8 cellular contexts compared by ENCODE assay signal in the genomic region with DNA sequence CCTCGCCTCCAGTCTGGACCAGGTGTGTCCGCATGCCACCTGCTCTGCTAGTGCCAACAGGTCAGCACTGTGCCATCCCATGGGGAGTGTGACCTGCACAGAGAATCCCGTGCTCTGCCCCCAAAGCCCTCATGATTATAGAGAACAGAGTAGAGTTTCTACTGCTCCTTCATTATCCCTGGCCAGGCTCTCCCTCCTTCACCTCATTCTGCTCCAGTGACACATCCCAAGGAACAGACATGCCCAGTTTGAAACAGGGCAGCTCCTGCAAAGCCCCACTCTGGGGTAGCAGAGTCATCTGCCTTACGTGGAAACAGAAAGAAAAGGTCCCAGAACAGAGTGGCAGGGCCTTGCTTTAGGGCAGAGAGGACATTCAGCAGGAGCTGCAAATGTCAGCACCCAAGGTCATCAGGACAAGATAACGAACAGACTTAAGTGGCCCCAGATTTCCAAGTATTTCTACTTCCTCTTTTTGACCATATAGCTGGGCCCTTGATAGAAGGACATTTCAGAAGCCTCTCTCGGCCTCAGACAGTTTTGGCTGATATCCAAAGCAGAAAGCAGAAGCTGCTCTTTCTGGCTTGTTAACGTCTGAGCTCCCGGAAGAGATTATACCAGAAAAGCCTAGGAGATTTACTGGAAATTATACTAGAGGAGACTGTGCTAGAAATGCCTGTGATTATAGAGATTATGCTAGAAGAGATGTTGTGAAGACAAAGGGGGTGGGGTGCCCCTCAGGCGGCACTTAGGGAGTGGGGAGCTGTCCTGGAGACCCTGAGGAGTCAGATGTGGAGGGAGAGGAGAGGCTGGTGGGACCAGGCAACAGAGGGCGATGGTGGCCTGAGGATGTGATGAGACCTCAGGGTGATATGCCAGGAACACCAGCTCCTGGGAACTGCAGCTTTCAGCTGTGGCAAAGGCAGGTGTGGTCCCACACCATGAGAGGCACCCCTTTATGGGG. TPM values are rescaled to one million over a fixed set of nuclear protein-coding genes. Genes with fewer than 3 reads are reported as not detected.
DNase-seq lines count a peak whose midpoint lies in the region; ATAC-seq, FAIRE-seq and TF ChIP-seq lines count a peak whose summit lies in the region.

No MANE protein-coding gene starts in this region.

- H3K4me3 ChIP-seq in foreskin fibroblast (ENCODE audit: low read depth in 1 of 2, low read length in 2 of 2) = no peak overlapping the region

- FAIRE-seq in GM12891 (lab: Jason Lieb, UNC) = no peak

- TF ChIP-seq CTCF in foreskin fibroblast (IDR thresholded peaks at IDR 0.05; ENCODE audit: low read depth, low read length) = no peak

- DNase-seq in GM12891 (ENCODE audit: insufficient read length, low spot score) (no peak), NCI-H1417 treated with DMSO at 0.1 percent for 48 hours (lab: John Stamatoyannopoulos, UW) (peak; percentile 2), erythroblast (lab: John Stamatoyannopoulos, UW) (peak; percentile 28 to 61), pons (ENCODE audit: low spot score) (peak; percentile 83), foreskin fibroblast (no peak), AG08395 (ENCODE audit: low spot score) (no peak)
- DNase-seq in activated CD4-positive, alpha-beta T cell treated with anti-CD3 and anti-CD28 coated beads for 48 hours = no peak

- no peak for ATAC-seq in HG03457 (IDR thresholded peaks at IDR 0.05; ENCODE audit: unreplicated experiment)

- no peak for TF ChIP-seq POLR2A in GM12891 (IDR thresholded peaks at IDR 0.05; ENCODE audit: low read depth, low read length)
- no peak for TF ChIP-seq POLR2A in erythroblast (IDR thresholded peaks at IDR 0.05; ENCODE audit: low read length)

TF ChIP-seq in GM12891, 5 proteins besides CTCF, POLR2A, EP300 and RAD21:
- no peak for TF ChIP-seq POLR2AphosphoS5 (IDR thresholded peaks at IDR 0.05; ENCODE audit: low read depth, low read length)
- peak; percentile 63 for TF ChIP-seq SPI1 (IDR thresholded peaks at IDR 0.05; ENCODE audit: low read depth, low read length)

RNA-seq across cellular contexts. Expression of gene TMEM176B, which starts 12.6 kb away (rescaled TPM):
- not detected for polyA plus RNA-seq in GM12891 (2012; ENCODE audit: low read depth, missing spikeins)

RNA-seq across cellular contexts. Expression of gene TMEM176A, which starts 13.0 kb away (rescaled TPM):
- polyA plus RNA-seq in GM12891 (2012; ENCODE audit: low read depth, missing spikeins) = not detected

RNA-seq across cellular contexts. Expression of gene GIMAP5, which starts 50.4 kb away (rescaled TPM):
- 20.0 TPM for polyA plus RNA-seq in GM12891 (2012; ENCODE audit: low read depth, missing spikeins)

Comparison
In these comparisons a context has a peak if more than half of its experiments do, and no peak if none do; other contexts are left out.
1. DNase-seq: peak in NCI-H1417 treated with DMSO at 0.1 percent for 48 hours (single experiment), erythroblast (2 of 2) and pons (single experiment); none in GM12891 (single experiment), foreskin fibroblast (0 of 2), activated CD4-positive, alpha-beta T cell treated with anti-CD3 and anti-CD28 coated beads for 48 hours (single experiment) and AG08395 (single experiment).